19 cellular contexts compared by ENCODE assay signal in genomic region chr11:41457216-41458014, GRCh38. TPM values are rescaled to one million over a fixed set of nuclear protein-coding genes. Genes with fewer than 3 reads are reported as not detected.
DNase-seq lines count a peak whose midpoint lies in the region; ATAC-seq, FAIRE-seq and TF ChIP-seq lines count a peak whose summit lies in the region.
"Had no signal": no experiment of that assay in that cellular context is flagged by ENCODE, and none has a peak within 500 bp of the region (broad histone marks: within the 10 kb centered on the region; RNA-seq: fewer than 3 reads in every experiment).

No MANE protein-coding gene starts in this region.

- H3K9me3 ChIP-seq in MG63, result no peaks in the 10 kb centered on the region
- no peaks in the 10 kb centered on the region for H3K9me3 ChIP-seq in right lobe of liver
- H3K9me3 ChIP-seq: A549, BE2C had no signal

- H3K36me3 ChIP-seq in MG63 (no peaks in the 10 kb centered on the region), right lobe of liver (no peaks in the 10 kb centered on the region)
- H3K36me3 ChIP-seq: BE2C had no signal

- H3K4me3 ChIP-seq in MG63 (no peak overlapping the region), right lobe of liver (no peak overlapping the region)
- H3K4me3 ChIP-seq: A549, GM23248 had no signal

- no peaks in the 10 kb centered on the region for H3K4me1 ChIP-seq in right lobe of liver
- H3K4me1 ChIP-seq: A549, BE2C had no signal

- H3K27me3 ChIP-seq in MG63 (no peaks in the 10 kb centered on the region), right lobe of liver (no peaks in the 10 kb centered on the region)
- H3K27me3 ChIP-seq: BE2C had no signal

- peak; percentile 5 for DNase-seq in MG63
- peak; percentile 25 for DNase-seq in cerebellar cortex (ENCODE audit: low spot score)
- DNase-seq in mucosa of gallbladder (ENCODE audit: low spot score), result peak; percentile 44
- no peak for DNase-seq in right lobe of liver
- no peak for DNase-seq in OCI-M1 (lab: John Stamatoyannopoulos, UW)
- no peak for DNase-seq in HTR-8/SVneo (ENCODE audit: insufficient read length, low spot score)
- DNase-seq: BE2C; CD4-positive, alpha-beta memory T cell; COR-L47; DMS153; DMS79 treated with DMSO at 0.1 percent for 48 hours; GF-D8; GM23248; H7 had no signal

- TF ChIP-seq CTCF in right lobe of liver (IDR thresholded peaks at IDR 0.05), result no peak

- H3K27ac ChIP-seq in right lobe of liver, result no peak overlapping the region
- H3K27ac ChIP-seq: A549, C4-2B, GM23248 had no signal

- no peak for TF ChIP-seq POLR2A in right lobe of liver (IDR thresholded peaks at IDR 0.05)

- ATAC-seq in right lobe of liver, result no peak
- ATAC-seq: A549 had no signal

- no peak for FAIRE-seq in HTR-8/SVneo (lab: Jason Lieb, UNC)
- FAIRE-seq: A549, D721Med, GM19239 had no signal

- WGBS in right lobe of liver (ENCODE audit: insufficient coverage, low coverage, low lambda C conversion rate, missing lambda C conversion rate), result 37% methylated on average over 3 of the region's 3 CpGs

- intact Hi-C loops in right lobe of liver (cut with DNase I), result no loop called here

RNA-seq across cellular contexts. Expression of gene LRRC4C, which starts 2.0 kb away (rescaled TPM):
- not detected in 2 replicates for total RNA-seq in MG63 (2014; rRNA removed; shearing (Covaris generic); ENCODE audit: low replicate concordance)
- total RNA-seq in mucosa of gallbladder (2.2 TPM), right lobe of liver (under 1 TPM; 0.25 to 0.43 (median 0.27) TPM)
- total RNA-seq: CD4-positive, alpha-beta memory T cell; GM23248; HT-29 had no signal

Comparison
In these comparisons a context has a peak if more than half of its experiments do, and no peak if none do; other contexts are left out.
1. DNase-seq: peak in MG63 (single experiment), cerebellar cortex (single experiment) and mucosa of gallbladder (single experiment); none in right lobe of liver (0 of 3), OCI-M1 (single experiment) and HTR-8/SVneo (single experiment).